36 cellular contexts compared by ENCODE assay signal in the genomic region with DNA sequence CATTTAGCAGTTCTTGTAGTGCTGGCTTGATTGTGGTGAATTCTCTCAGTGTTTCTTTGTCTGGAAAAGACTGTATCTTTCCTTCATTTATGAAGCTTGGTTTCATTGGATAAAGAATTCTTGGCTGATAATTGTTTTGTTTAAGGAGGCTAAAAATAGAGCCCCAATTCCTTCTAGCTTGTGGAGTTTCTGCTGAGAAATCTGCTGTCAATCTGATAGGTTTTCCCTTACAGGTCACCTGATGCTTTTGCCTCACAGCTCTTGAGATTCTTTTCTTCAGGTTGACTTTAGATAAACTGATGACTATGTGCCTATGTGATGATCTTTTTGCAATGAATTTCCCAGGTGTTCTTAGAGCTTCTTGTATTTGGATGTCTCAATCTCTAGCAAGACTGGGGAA.
"Had no signal": no experiment of that assay in that cellular context is flagged by ENCODE, and none has a peak within 500 bp of the region (broad histone marks: within the 10 kb centered on the region; RNA-seq: fewer than 3 reads in every experiment).

No MANE protein-coding gene starts in this region.

- H3K36me3 Mint-ChIP-seq: activated naive CD4-positive, alpha-beta T cell treated with anti-CD3 and anti-CD28 coated beads, Interleukin-2, amount 10 ng/mL, durations not matched to agents 7 days and 5 days; activated naive CD4-positive, alpha-beta T cell treated with anti-CD3 and anti-CD28 coated beads, Interleukin-2, amount 50 U/mL, for 24 hours; activated naive CD8-positive, alpha-beta T cell; activated naive CD8-positive, alpha-beta T cell treated with anti-CD3 and anti-CD28 coated beads for 36 hours; activated naive CD8-positive, alpha-beta T cell treated with anti-CD3 and anti-CD28 coated beads, Interleukin-2, amount 10 ng/mL, durations not matched to agents 7 days and 5 days; brain had no signal

- H3K9me3 ChIP-seq: adrenal gland, ascending aorta, body of pancreas had no signal

- H3K4me1 ChIP-seq: adrenal gland, ascending aorta, breast epithelium had no signal

- H3K27ac Mint-ChIP-seq: activated naive CD4-positive, alpha-beta T cell treated with anti-CD3 and anti-CD28 coated beads for 36 hours; activated naive CD4-positive, alpha-beta T cell treated with anti-CD3 and anti-CD28 coated beads, Interleukin-2, amount 10 ng/mL, durations not matched to agents 7 days and 5 days; activated naive CD4-positive, alpha-beta T cell treated with anti-CD3 and anti-CD28 coated beads, Interleukin-2, amount 50 U/mL, for 24 hours; activated naive CD4-positive, alpha-beta T cell treated with anti-CD3 and anti-CD28 coated beads, Interleukin-2, amount 50 U/mL, for 72 hours; activated naive CD8-positive, alpha-beta T cell; activated naive CD8-positive, alpha-beta T cell treated with anti-CD3 and anti-CD28 coated beads for 36 hours; activated naive CD8-positive, alpha-beta T cell treated with anti-CD3 and anti-CD28 coated beads, Interleukin-2, amount 10 ng/mL, durations not matched to agents 7 days and 5 days; activated naive CD8-positive, alpha-beta T cell treated with anti-CD3 and anti-CD28 coated beads, Interleukin-2, amount 50 U/mL, for 24 hours; activated T-cell treated with anti-CD3 and anti-CD28 coated beads, Interleukin-2, amount 50 U/mL, for 72 hours; activated T-helper 1 cell treated with anti-CD3 and anti-CD28 coated beads, Interleukin-12 subunit alpha, Interleukin-12 subunit beta, Interleukin-2, Interleukin-4 antibody, amounts not matched to agents 30 ng/mL and 10 ng/mL and 1 ng/mL, durations not matched to agents 14 hours and 24 hours and 36 hours; activated T-helper 17 cell treated with anti-CD3 and anti-CD28 coated beads, Interleukin-2, amount 50 U/mL, for 72 hours; activated T-helper 2 cell treated with anti-CD3 and anti-CD28 coated beads, Interferon-gamma antibody, Interleukin-2, Interleukin-4, amounts not matched to agents 10 μg/mL and 5 μg/mL and 100 μg/mL, durations not matched to agents 14 hours and 24 hours and 36 hours; brain had no signal

- H3K36me3 ChIP-seq: adrenal gland, ascending aorta, brain microvascular endothelial cell, breast epithelium, cardiac muscle cell had no signal

- H3K4me1 Mint-ChIP-seq: activated naive CD4-positive, alpha-beta T cell treated with anti-CD3 and anti-CD28 coated beads, Interleukin-2, amount 10 ng/mL, durations not matched to agents 7 days and 5 days; activated naive CD4-positive, alpha-beta T cell treated with anti-CD3 and anti-CD28 coated beads, Interleukin-2, amount 50 U/mL, for 24 hours; activated naive CD8-positive, alpha-beta T cell treated with anti-CD3 and anti-CD28 coated beads for 36 hours; activated naive CD8-positive, alpha-beta T cell treated with anti-CD3 and anti-CD28 coated beads, Interleukin-2, amount 10 ng/mL, durations not matched to agents 7 days and 5 days; activated naive CD8-positive, alpha-beta T cell treated with anti-CD3 and anti-CD28 coated beads, Interleukin-2, amount 50 U/mL, for 24 hours; activated T-helper 17 cell treated with anti-CD3 and anti-CD28 coated beads, Interleukin-2, amount 50 U/mL, for 72 hours; brain; central memory CD8-positive, alpha-beta T cell had no signal

- H3K4me3 Mint-ChIP-seq: activated naive CD4-positive, alpha-beta T cell treated with anti-CD3 and anti-CD28 coated beads for 36 hours; activated naive CD4-positive, alpha-beta T cell treated with anti-CD3 and anti-CD28 coated beads, Interleukin-2, amount 10 ng/mL, durations not matched to agents 7 days and 5 days; activated naive CD4-positive, alpha-beta T cell treated with anti-CD3 and anti-CD28 coated beads, Interleukin-2, amount 50 U/mL, for 24 hours; activated naive CD8-positive, alpha-beta T cell; activated naive CD8-positive, alpha-beta T cell treated with anti-CD3 and anti-CD28 coated beads for 36 hours; activated naive CD8-positive, alpha-beta T cell treated with anti-CD3 and anti-CD28 coated beads, Interleukin-2, amount 10 ng/mL, durations not matched to agents 7 days and 5 days; activated naive CD8-positive, alpha-beta T cell treated with anti-CD3 and anti-CD28 coated beads, Interleukin-2, amount 50 U/mL, for 24 hours; activated T-cell treated with anti-CD3 and anti-CD28 coated beads, Interleukin-2, amount 50 U/mL, for 4 hours; activated T-cell treated with anti-CD3 and anti-CD28 coated beads, Interleukin-2, amount 50 U/mL, for 72 hours; activated T-helper 1 cell treated with anti-CD3 and anti-CD28 coated beads, Interleukin-12 subunit alpha, Interleukin-12 subunit beta, Interleukin-2, Interleukin-4 antibody, amounts not matched to agents 30 ng/mL and 10 ng/mL and 1 ng/mL, durations not matched to agents 14 hours and 24 hours and 36 hours; activated T-helper 17 cell treated with anti-CD3 and anti-CD28 coated beads, Interleukin-2, amount 50 U/mL, for 72 hours; brain; central memory CD8-positive, alpha-beta T cell had no signal

- H3K4me3 ChIP-seq: adrenal gland, ascending aorta, body of pancreas, breast epithelium, cardiac muscle cell had no signal

- H3K27me3 Mint-ChIP-seq: activated naive CD4-positive, alpha-beta T cell treated with anti-CD3 and anti-CD28 coated beads, Interleukin-2, amount 10 ng/mL, durations not matched to agents 7 days and 5 days; activated naive CD4-positive, alpha-beta T cell treated with anti-CD3 and anti-CD28 coated beads, Interleukin-2, amount 50 U/mL, for 24 hours; activated naive CD8-positive, alpha-beta T cell; activated naive CD8-positive, alpha-beta T cell treated with anti-CD3 and anti-CD28 coated beads for 36 hours; activated naive CD8-positive, alpha-beta T cell treated with anti-CD3 and anti-CD28 coated beads, Interleukin-2, amount 10 ng/mL, durations not matched to agents 7 days and 5 days; activated naive CD8-positive, alpha-beta T cell treated with anti-CD3 and anti-CD28 coated beads, Interleukin-2, amount 50 U/mL, for 24 hours; activated T-helper 17 cell treated with anti-CD3 and anti-CD28 coated beads, Interleukin-2, amount 50 U/mL, for 72 hours; central memory CD8-positive, alpha-beta T cell had no signal

- H3K27me3 ChIP-seq: adrenal gland, ascending aorta, body of pancreas, brain microvascular endothelial cell, breast epithelium, cardiac muscle cell had no signal

- DNase-seq: activated effector memory CD4-positive, alpha-beta T cell treated with anti-CD3 and anti-CD28 coated beads, Interleukin-2, amount 50 U/mL, for 16 hours; activated effector memory CD4-positive, alpha-beta T cell treated with Interleukin-2 at 50 U/mL for 16 hours; activated gamma-delta T cell; activated gamma-delta T cell treated with Interleukin-2 at 50 U/mL for 16 hours; activated naive CD4-positive, alpha-beta T cell; activated naive CD4-positive, alpha-beta T cell treated with anti-CD3 and anti-CD28 coated beads for 36 hours; activated naive CD4-positive, alpha-beta T cell treated with anti-CD3 and anti-CD28 coated beads, Interleukin-2, amount 10 ng/mL, durations not matched to agents 7 days and 5 days; activated naive CD4-positive, alpha-beta T cell treated with anti-CD3 and anti-CD28 coated beads, Interleukin-2, amount 50 U/mL, for 16 hours; activated naive CD4-positive, alpha-beta T cell treated with Interleukin-2 at 50 U/mL for 16 hours; activated naive CD8-positive, alpha-beta T cell treated with anti-CD3 and anti-CD28 coated beads for 36 hours; activated naive CD8-positive, alpha-beta T cell treated with anti-CD3 and anti-CD28 coated beads, Interleukin-2, amount 10 ng/mL, durations not matched to agents 7 days and 5 days; activated naive CD8-positive, alpha-beta T cell treated with anti-CD3 and anti-CD28 coated beads, Interleukin-2, amount 50 U/mL, for 24 hours; activated T-cell treated with anti-CD3 and anti-CD28 coated beads, Interleukin-2, amount 50 U/mL, for 4 hours; activated T-cell treated with anti-CD3 and anti-CD28 coated beads, Interleukin-2, amount 50 U/mL, for 48 hours; activated T-cell treated with anti-CD3 and anti-CD28 coated beads, Interleukin-2, amount 50 U/mL, for 72 hours; adrenal gland; amniotic stem cell; amygdala; anterior cingulate cortex; aorta; body of pancreas; brain microvascular endothelial cell; caudate nucleus; central memory CD4-positive, alpha-beta T cell; cerebellar nuclear complex had no signal

- ATAC-seq: activated naive CD4-positive, alpha-beta T cell treated with anti-CD3 and anti-CD28 coated beads, Interleukin-2, amount 50 U/mL, for 72 hours; activated naive CD8-positive, alpha-beta T cell treated with anti-CD3 and anti-CD28 coated beads, Interleukin-2, amount 50 U/mL, for 24 hours; activated T-cell treated with anti-CD3 and anti-CD28 coated beads, Interleukin-2, amount 50 U/mL, for 4 hours; activated T-cell treated with anti-CD3 and anti-CD28 coated beads, Interleukin-2, amount 50 U/mL, for 72 hours; activated T-helper 17 cell treated with anti-CD3 and anti-CD28 coated beads, Interleukin-2, amount 50 U/mL, for 72 hours; body of pancreas had no signal

- H3K27ac ChIP-seq: adrenal gland, ascending aorta, body of pancreas, brain microvascular endothelial cell, breast epithelium, cardiac muscle cell had no signal
